Comparison of ENCODE assay signal across 23 cellular contexts in genomic region chrX:107561468-107562215, GRCh38.
DNase-seq lines count a peak whose midpoint lies in the region; ATAC-seq and TF ChIP-seq lines count a peak whose summit lies in the region.
"Had no signal": no experiment of that assay in that cellular context is flagged by ENCODE, and none has a peak within 500 bp of the region (broad histone marks: within the 10 kb centered on the region; RNA-seq: fewer than 3 reads in every experiment).

No MANE protein-coding gene starts in this region.

- no peak for TF ChIP-seq POLR2A in stomach (IDR thresholded peaks at IDR 0.05)

- H3K27ac ChIP-seq in AG04450 (ENCODE audit: low read depth, low read length): peak overlapping the region; percentile 77
- H3K27ac ChIP-seq in mammary epithelial cell (ENCODE audit: insufficient read depth, low read depth, low read length): no peak overlapping the region
- no peak overlapping the region for H3K27ac ChIP-seq in stomach
- H3K27ac ChIP-seq: 22Rv1, gastrocnemius medialis, left lung, SJSA1, spleen had no signal

- no peaks in the 10 kb centered on the region for H4K20me1 ChIP-seq in mammary epithelial cell (ENCODE audit: insufficient read depth, low read length)

- no peak overlapping the region for H3K4me3 ChIP-seq in AG04450 (ENCODE audit: low read depth, low read length)
- H3K4me3 ChIP-seq in mammary epithelial cell (replicated peaks in 1 of 3; ENCODE audit: insufficient read depth in 1 of 3, low read depth in 2 of 3, low read length in 3 of 3): no peak overlapping the region
- H3K4me3 ChIP-seq in stomach: no peak overlapping the region
- H3K4me3 ChIP-seq: gastrocnemius medialis, left lung, SJSA1, spleen had no signal

- BruUV-seq in mammary epithelial cell (replicated peaks; lab: Mats Ljungman, UMichigan): no TSS peak

- in situ Hi-C loops in mammary epithelial cell (cut with MboI; ENCODE audit: low sequenced_read_pairs in 2 of 2): no loop called here

- H3K27me3 ChIP-seq in AG04450 (ENCODE audit: control insufficient read depth, insufficient read depth, low read length) (no peaks in the 10 kb centered on the region), mammary epithelial cell (ENCODE audit: insufficient read depth, low read length) (no peaks in the 10 kb centered on the region), stomach (no peaks in the 10 kb centered on the region)
- H3K27me3 ChIP-seq: gastrocnemius medialis, left lung, SJSA1 had no signal

- H3K9me3 ChIP-seq in AG04450 (ENCODE audit: control insufficient read depth, insufficient read depth, low read length) (no peaks in the 10 kb centered on the region), mammary epithelial cell (replicated peaks; ENCODE audit: insufficient read depth, low read length) (no peaks in the 10 kb centered on the region), stomach (no peaks in the 10 kb centered on the region)
- H3K9me3 ChIP-seq: gastrocnemius medialis, left lung, SJSA1, spleen had no signal

- no peak for ATAC-seq in HG02970 (IDR thresholded peaks at IDR 0.05; ENCODE audit: low FRiP score, unreplicated experiment)
- ATAC-seq: activated T-cell treated with anti-CD3 and anti-CD28 coated beads, Interleukin-2, amount 50 U/mL, for 4 hours; esophagus mucosa; gastrocnemius medialis had no signal

- intact Hi-C loops in mammary epithelial cell (cut with micrococcal nuclease): no loop called here
- intact Hi-C loops in stomach (cut with DNase I; ENCODE audit: low total_unique reads): no loop called here

- no peaks in the 10 kb centered on the region for H3K4me1 ChIP-seq in mammary epithelial cell (ENCODE audit: insufficient read depth, low read length)
- H3K4me1 ChIP-seq in stomach: no peaks in the 10 kb centered on the region
- H3K4me1 ChIP-seq: gastrocnemius medialis, left lung, spleen had no signal

- no peak overlapping the region for H3K9ac ChIP-seq in mammary epithelial cell (ENCODE audit: insufficient read depth, low read length)

- H3K36me3 ChIP-seq in mammary epithelial cell (ENCODE audit: insufficient read depth, low read length): no peaks in the 10 kb centered on the region
- H3K36me3 ChIP-seq in stomach: no peaks in the 10 kb centered on the region
- H3K36me3 ChIP-seq: gastrocnemius medialis, left lung, SJSA1, spleen had no signal

- 78% methylated on average over 6 of the region's 7 CpGs for WGBS in mammary epithelial cell (ENCODE audit: low coverage, missing lambda C conversion rate)
- WGBS in stomach, 5 donors: 44 to 57% (median 51%) methylated on average over 6 to 7 of the region's 7 CpGs

- CTCF ChIA-PET in AG04450 (lab: Charles Lee) (interaction anchor here (2.1 kb wide), 1 partner anchor 23 kb away, joined by 9 read pairs; no protein-coding TSS in a partner anchor), mammary epithelial cell (lab: Charles Lee; ENCODE audit: low non-redundant PET) (no interaction called here)

- POLR2A ChIA-PET in AG04450 (lab: Yijun Ruan, JAX): interaction anchor here (1.8 kb wide), 1 partner anchor 10 kb away, joined by 13 read pairs; no protein-coding TSS in a partner anchor

- dilution Hi-C loops in mammary epithelial cell (cut with HindIII; ENCODE audit: low sequenced_read_pairs): no loop called here

- no peak overlapping the region for H2AFZ ChIP-seq in mammary epithelial cell (ENCODE audit: low read depth, low read length)

- H3K79me2 ChIP-seq in mammary epithelial cell (ENCODE audit: insufficient read depth, low read length): no peaks in the 10 kb centered on the region

- TF ChIP-seq EP300 in stomach (IDR thresholded peaks at IDR 0.05): no peak

- DNase-seq in AG04450 (ENCODE audit: low read depth, low spot score) (no peak), NCI-H226 (peak; percentile 70), astrocyte of the hippocampus (ENCODE audit: low read depth, low spot score) (peak; percentile 30), iPS-NIHi7 (ENCODE audit: extremely low spot score) (peak; percentile 53), mammary epithelial cell (no peak), stomach (no peak), DMS79 treated with DMSO at 0.1 percent for 48 hours (lab: John Stamatoyannopoulos, UW) (no peak)
- DNase-seq: activated CD4-positive, CD25-positive, alpha-beta regulatory T cell treated with anti-CD3 and anti-CD28 coated beads, Interleukin-2, amount 50 U/mL, for 72 hours; activated CD8-positive, alpha-beta memory T cell treated with anti-CD3 and anti-CD28 coated beads for 24 hours; activated naive CD4-positive, alpha-beta T cell treated with Interleukin-2 at 50 U/mL for 16 hours; activated T-cell treated with anti-CD3 and anti-CD28 coated beads, Interleukin-2, amount 50 U/mL, for 4 hours; anterior cingulate cortex; DMS79; gastrocnemius medialis; KBM-7; left lung; NCI-H146; NCI-H748 treated with DMSO at 0.1 percent for 48 hours; spleen had no signal

- TF ChIP-seq CTCF in AG04450 (IDR thresholded peaks at IDR 0.05; ENCODE audit: low read depth, low read length): no peak
- TF ChIP-seq CTCF in mammary epithelial cell (conservative IDR thresholded peaks at IDR 0.05 in 1 of 2, IDR thresholded peaks at IDR 0.05 in 1 of 2; ENCODE audit: extremely low read depth in 1 of 2, insufficient read depth in 1 of 2, low read depth in 1 of 2, low read length in 2 of 2): no peak
- TF ChIP-seq CTCF in stomach (IDR thresholded peaks at IDR 0.05): no peak

- no peak overlapping the region for H3K4me2 ChIP-seq in mammary epithelial cell (ENCODE audit: insufficient read depth, low read depth, low read length)

Comparison
In these comparisons a context has a peak if more than half of its experiments do, and no peak if none do; other contexts are left out.
1. DNase-seq: peak in NCI-H226 (single experiment), astrocyte of the hippocampus (single experiment) and iPS-NIHi7 (single experiment); none in AG04450 (single experiment), mammary epithelial cell (single experiment), stomach (single experiment) and DMS79 treated with DMSO at 0.1 percent for 48 hours (single experiment).